In the genomic region with DNA sequence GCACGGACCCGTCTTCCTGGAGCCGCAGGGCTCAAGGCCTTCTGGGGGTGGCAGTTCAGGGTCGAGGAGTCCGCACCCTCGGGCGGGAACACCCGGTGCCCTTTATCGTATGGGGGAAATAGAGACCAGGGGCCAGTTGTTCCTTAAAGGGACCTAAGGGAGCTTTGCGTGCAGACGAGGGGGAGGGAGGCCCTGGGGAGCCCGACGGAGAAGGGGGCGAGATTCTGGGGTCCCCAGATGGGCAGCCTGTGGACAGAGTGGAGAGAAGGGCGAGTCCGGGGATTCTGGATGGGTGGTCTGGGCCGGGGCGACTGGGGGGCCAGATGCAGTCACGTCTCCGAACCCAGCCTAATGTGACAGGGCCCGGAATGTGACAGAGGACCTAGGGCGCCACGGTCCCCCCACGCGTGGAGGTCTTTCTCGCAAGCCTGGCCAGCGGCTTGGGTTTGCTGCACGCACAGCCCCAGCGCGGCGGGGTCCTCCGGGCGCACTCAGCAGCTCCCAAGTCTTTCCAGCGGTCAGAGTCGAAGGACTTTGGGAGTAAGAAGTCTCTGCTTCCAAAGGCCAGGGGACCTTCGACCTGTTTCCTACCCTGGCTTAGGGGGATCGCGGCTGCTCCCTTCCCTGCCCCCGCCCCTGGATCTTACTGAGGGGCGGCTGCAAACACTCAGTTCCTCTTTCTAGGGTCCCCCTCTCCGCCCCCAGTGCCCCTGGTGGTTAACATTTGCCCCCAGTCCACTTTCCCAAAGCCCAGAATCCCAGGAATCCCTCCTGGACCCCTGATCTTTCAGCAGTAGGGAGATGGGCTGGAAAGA, we compare ENCODE assay signal across 8 cellular contexts. TPM values are rescaled to one million over a fixed set of nuclear protein-coding genes. Genes with fewer than 3 reads are reported as not detected.
DNase-seq lines count a peak whose midpoint lies in the region; ATAC-seq and TF ChIP-seq lines count a peak whose summit lies in the region.

No MANE protein-coding gene starts in this region.

- H3K27ac Mint-ChIP-seq in stimulated activated effector memory CD8-positive, alpha-beta T cell treated with anti-CD3 and anti-CD28 coated beads, Interleukin-12 subunit alpha, Interleukin-12 subunit beta, amount 100 ng/mL, for 72 hours: peak overlapping the region; percentile 56
- H3K27ac Mint-ChIP-seq in endothelial cell (ENCODE audit: unreplicated experiment): no peak overlapping the region

- DNase-seq in ascending aorta (ENCODE audit: low spot score in 2 of 2) (no peak), endothelial cell (ENCODE audit: low spot score) (no peak), ACHN (no peak)
- no peak for DNase-seq in stimulated activated effector memory CD8-positive, alpha-beta T cell treated with anti-CD3 and anti-CD28 coated beads, Interleukin-12 subunit alpha, Interleukin-12 subunit beta, amount 100 ng/mL, for 72 hours (ENCODE audit: low spot score in 2 of 2)
- DNase-seq in activated CD4-positive, alpha-beta T cell treated with anti-CD3 and anti-CD28 coated beads, Interleukin-2, amount 50 U/mL, for 1 hour: no peak

- CTCF ChIA-PET in HEK293 (lab: Yijun Ruan, JAX): no interaction called here

- H3K36me3 Mint-ChIP-seq in stimulated activated effector memory CD8-positive, alpha-beta T cell treated with anti-CD3 and anti-CD28 coated beads, Interleukin-12 subunit alpha, Interleukin-12 subunit beta, amount 100 ng/mL, for 72 hours: peaks cover 12% of the 10 kb centered on the region
- peaks cover 7% of the 10 kb centered on the region for H3K36me3 Mint-ChIP-seq in endothelial cell (ENCODE audit: low read depth, unreplicated experiment)

- no peak for ATAC-seq in stimulated activated effector memory CD8-positive, alpha-beta T cell treated with anti-CD3 and anti-CD28 coated beads, Interleukin-12 subunit alpha, Interleukin-12 subunit beta, amount 100 ng/mL, for 72 hours
- ATAC-seq in HG03139 (IDR thresholded peaks at IDR 0.05; ENCODE audit: unreplicated experiment): no peak

- H3K27ac ChIP-seq in HEK293 (ENCODE audit: extremely low read depth, low read depth, low read length) (no peak overlapping the region), ascending aorta (no peak overlapping the region), iPS-20b (ENCODE audit: low read length) (no peak overlapping the region)

- H3K36me3 ChIP-seq in HEK293 (ENCODE audit: control insufficient read depth in 2 of 2, insufficient read depth in 1 of 2, low read length in 2 of 2) (no peaks in the 10 kb centered on the region), ascending aorta (no peaks in the 10 kb centered on the region), iPS-20b (ENCODE audit: insufficient read depth, low read depth, low read length) (no peaks in the 10 kb centered on the region)

- peak overlapping the region; percentile 64 for H3K4me3 Mint-ChIP-seq in stimulated activated effector memory CD8-positive, alpha-beta T cell treated with anti-CD3 and anti-CD28 coated beads, Interleukin-12 subunit alpha, Interleukin-12 subunit beta, amount 100 ng/mL, for 72 hours
- H3K4me3 Mint-ChIP-seq in endothelial cell (ENCODE audit: unreplicated experiment): no peak overlapping the region

- H3K4me1 ChIP-seq in HEK293 (ENCODE audit: control insufficient read depth, insufficient read depth, low read length): no peaks in the 10 kb centered on the region
- H3K4me1 ChIP-seq in ascending aorta: peaks cover 4 to 17% of the 10 kb centered on the region in 2 donors
- peaks cover 3% of the 10 kb centered on the region; the same call in 1 of the 2 replicates for H3K4me1 ChIP-seq in iPS-20b (ENCODE audit: insufficient read depth, low read length)

- H3K27me3 ChIP-seq in ascending aorta (no peaks in the 10 kb centered on the region), iPS-20b (ENCODE audit: insufficient read depth, low read length) (peaks cover 49% of the 10 kb centered on the region)

- H3K9me3 Mint-ChIP-seq in stimulated activated effector memory CD8-positive, alpha-beta T cell treated with anti-CD3 and anti-CD28 coated beads, Interleukin-12 subunit alpha, Interleukin-12 subunit beta, amount 100 ng/mL, for 72 hours: peaks cover 3% of the 10 kb centered on the region
- no peaks in the 10 kb centered on the region for H3K9me3 Mint-ChIP-seq in endothelial cell (ENCODE audit: unreplicated experiment)

- peaks cover 14% of the 10 kb centered on the region for H3K27me3 Mint-ChIP-seq in endothelial cell (ENCODE audit: unreplicated experiment)

- in situ Hi-C loops in ACHN (cut with HindIII; ENCODE audit: low pct_ligation_motif_present, low pct_unique_long_range_greater_than_20kb, low sequenced_read_pairs): no loop called here

- TF ChIP-seq CTCF in HEK293 (tag by site-specific recombination; IDR thresholded peaks at IDR 0.05) (no peak), ascending aorta (IDR thresholded peaks at IDR 0.05) (no peak), endothelial cell (IDR thresholded peaks at IDR 0.05; ENCODE audit: unreplicated experiment) (no peak)

- no peaks in the 10 kb centered on the region for H3K9me3 ChIP-seq in HEK293 (ENCODE audit: control insufficient read depth, insufficient read depth, low read depth, low read length)
- H3K9me3 ChIP-seq in ascending aorta: no peaks in the 10 kb centered on the region
- H3K9me3 ChIP-seq in iPS-20b (ENCODE audit: insufficient read depth, low read depth, low read length): peaks cover 5% of the 10 kb centered on the region; the same call in 1 of the 2 replicates

- H3K4me1 Mint-ChIP-seq in stimulated activated effector memory CD8-positive, alpha-beta T cell treated with anti-CD3 and anti-CD28 coated beads, Interleukin-12 subunit alpha, Interleukin-12 subunit beta, amount 100 ng/mL, for 72 hours: peaks cover 45% of the 10 kb centered on the region
- H3K4me1 Mint-ChIP-seq in endothelial cell (ENCODE audit: unreplicated experiment): peaks cover 22% of the 10 kb centered on the region

- H3K4me3 ChIP-seq in HEK293 (ENCODE audit: low read depth, low read length): peak overlapping the region; percentile 29
- H3K4me3 ChIP-seq in ascending aorta: peak overlapping the region; percentile 42 to 59
- H3K4me3 ChIP-seq in iPS-20b (ENCODE audit: low read length): peak overlapping the region; percentile 65; the same call in 1 of the 2 replicates

- POLR2A ChIA-PET in HEK293 (lab: Yijun Ruan, JAX): no interaction called here

- H3K9ac ChIP-seq in iPS-20b (ENCODE audit: low read depth, low read length): no peak overlapping the region

- intact Hi-C loops in ascending aorta (cut with DNase I): no loop called here

TF ChIP-seq in HEK293, 187 proteins besides CTCF, POLR2A, EP300 and RAD21 (continues in another document):
- TF ChIP-seq ZNF311 (tag by site-specific recombination; IDR thresholded peaks at IDR 0.05; ENCODE audit: borderline replicate concordance) (no peak), ZNF214 (tag by site-specific recombination; IDR thresholded peaks at IDR 0.05; ENCODE audit: borderline replicate concordance) (no peak), ZNF777 (tag by site-specific recombination; IDR thresholded peaks at IDR 0.05; ENCODE audit: borderline replicate concordance) (no peak), ZNF248 (tag by site-specific recombination; IDR thresholded peaks at IDR 0.05) (no peak), GLIS2 (tag by site-specific recombination; IDR thresholded peaks at IDR 0.05) (no peak), ZBTB48 (tag by site-specific recombination; IDR thresholded peaks at IDR 0.05) (no peak), KLF1 (tag by site-specific recombination; IDR thresholded peaks at IDR 0.05) (no peak), SP2 (tag by site-specific recombination; IDR thresholded peaks at IDR 0.05) (no peak), ZNF701 (tag by site-specific recombination; IDR thresholded peaks at IDR 0.05) (no peak), SCRT2 (tag by site-specific recombination; IDR thresholded peaks at IDR 0.05) (no peak)
- TF ChIP-seq, protein P1, sequence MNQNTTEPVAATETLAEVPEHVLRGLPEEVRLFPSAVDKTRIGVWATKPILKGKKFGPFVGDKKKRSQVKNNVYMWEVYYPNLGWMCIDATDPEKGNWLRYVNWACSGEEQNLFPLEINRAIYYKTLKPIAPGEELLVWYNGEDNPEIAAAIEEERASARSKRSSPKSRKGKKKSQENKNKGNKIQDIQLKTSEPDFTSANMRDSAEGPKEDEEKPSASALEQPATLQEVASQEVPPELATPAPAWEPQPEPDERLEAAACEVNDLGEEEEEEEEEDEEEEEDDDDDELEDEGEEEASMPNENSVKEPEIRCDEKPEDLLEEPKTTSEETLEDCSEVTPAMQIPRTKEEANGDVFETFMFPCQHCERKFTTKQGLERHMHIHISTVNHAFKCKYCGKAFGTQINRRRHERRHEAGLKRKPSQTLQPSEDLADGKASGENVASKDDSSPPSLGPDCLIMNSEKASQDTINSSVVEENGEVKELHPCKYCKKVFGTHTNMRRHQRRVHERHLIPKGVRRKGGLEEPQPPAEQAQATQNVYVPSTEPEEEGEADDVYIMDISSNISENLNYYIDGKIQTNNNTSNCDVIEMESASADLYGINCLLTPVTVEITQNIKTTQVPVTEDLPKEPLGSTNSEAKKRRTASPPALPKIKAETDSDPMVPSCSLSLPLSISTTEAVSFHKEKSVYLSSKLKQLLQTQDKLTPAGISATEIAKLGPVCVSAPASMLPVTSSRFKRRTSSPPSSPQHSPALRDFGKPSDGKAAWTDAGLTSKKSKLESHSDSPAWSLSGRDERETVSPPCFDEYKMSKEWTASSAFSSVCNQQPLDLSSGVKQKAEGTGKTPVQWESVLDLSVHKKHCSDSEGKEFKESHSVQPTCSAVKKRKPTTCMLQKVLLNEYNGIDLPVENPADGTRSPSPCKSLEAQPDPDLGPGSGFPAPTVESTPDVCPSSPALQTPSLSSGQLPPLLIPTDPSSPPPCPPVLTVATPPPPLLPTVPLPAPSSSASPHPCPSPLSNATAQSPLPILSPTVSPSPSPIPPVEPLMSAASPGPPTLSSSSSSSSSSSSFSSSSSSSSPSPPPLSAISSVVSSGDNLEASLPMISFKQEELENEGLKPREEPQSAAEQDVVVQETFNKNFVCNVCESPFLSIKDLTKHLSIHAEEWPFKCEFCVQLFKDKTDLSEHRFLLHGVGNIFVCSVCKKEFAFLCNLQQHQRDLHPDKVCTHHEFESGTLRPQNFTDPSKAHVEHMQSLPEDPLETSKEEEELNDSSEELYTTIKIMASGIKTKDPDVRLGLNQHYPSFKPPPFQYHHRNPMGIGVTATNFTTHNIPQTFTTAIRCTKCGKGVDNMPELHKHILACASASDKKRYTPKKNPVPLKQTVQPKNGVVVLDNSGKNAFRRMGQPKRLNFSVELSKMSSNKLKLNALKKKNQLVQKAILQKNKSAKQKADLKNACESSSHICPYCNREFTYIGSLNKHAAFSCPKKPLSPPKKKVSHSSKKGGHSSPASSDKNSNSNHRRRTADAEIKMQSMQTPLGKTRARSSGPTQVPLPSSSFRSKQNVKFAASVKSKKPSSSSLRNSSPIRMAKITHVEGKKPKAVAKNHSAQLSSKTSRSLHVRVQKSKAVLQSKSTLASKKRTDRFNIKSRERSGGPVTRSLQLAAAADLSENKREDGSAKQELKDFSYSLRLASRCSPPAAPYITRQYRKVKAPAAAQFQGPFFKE (tag by site-specific recombination; IDR thresholded peaks at IDR 0.05; ENCODE audit: borderline replicate concordance): no peak

RNA-seq across cellular contexts. Expression of a gene that starts 0.5 kb away (rescaled TPM):
- total RNA-seq in ascending aorta (not detected), endothelial cell (ENCODE audit: unreplicated experiment) (0.46 TPM)

RNA-seq across cellular contexts. Expression of a gene that starts 33.4 kb away (rescaled TPM):
- total RNA-seq in ascending aorta: 38.1 TPM
- total RNA-seq in endothelial cell (ENCODE audit: unreplicated experiment): 49.7 TPM

RNA-seq across cellular contexts. Expression of a gene that starts 38.8 kb away (rescaled TPM):
- total RNA-seq in ascending aorta: 6.7 TPM
- 0.85 TPM for total RNA-seq in endothelial cell (ENCODE audit: unreplicated experiment)
